In the genomic region with DNA sequence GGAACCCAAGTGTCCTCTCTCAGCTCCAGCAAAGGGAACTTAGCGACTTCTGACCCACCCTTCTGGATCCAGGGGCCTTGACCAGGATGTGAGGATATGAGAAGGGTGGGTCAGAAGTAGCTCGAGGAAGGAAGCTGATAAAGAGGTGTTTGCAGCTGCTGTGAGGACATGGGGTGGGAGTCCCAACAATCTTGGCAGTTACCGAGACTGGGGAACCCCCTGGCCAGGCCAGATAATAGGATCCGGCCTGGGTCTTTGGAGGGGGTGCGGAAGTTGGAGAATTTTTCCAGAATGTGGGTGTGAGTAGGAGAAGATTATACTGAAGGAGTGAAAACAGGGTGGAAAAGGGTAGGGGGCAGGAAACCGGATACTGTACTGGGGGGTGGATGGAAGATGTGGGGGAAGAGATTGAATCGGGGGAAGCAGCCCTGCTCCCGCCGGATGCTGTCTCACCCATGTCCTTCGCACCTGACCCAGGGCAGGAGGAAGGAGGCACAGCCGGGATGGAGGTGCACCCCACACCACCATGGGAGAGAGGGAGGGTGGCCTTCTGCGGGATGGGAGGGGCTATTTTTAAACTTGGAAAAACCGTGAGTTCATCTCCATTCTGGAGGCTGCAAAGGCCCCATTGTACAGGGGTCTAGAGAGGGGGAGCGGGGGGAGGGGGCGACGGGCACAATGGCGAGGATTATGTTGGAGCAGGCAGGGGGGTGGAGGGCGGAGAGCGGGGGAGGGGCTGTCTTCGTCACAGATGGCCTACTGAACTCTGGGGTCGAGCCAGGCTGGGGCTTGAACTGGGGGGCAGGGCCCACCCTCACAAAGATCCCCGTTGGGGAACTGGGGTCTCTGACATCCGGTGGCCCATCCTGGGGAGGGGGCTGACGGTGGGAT, we compare ENCODE assay signal across 9 cellular contexts. TPM values are rescaled to one million over a fixed set of nuclear protein-coding genes. Genes with fewer than 3 reads are reported as not detected.
DNase-seq lines count a peak whose midpoint lies in the region; ATAC-seq, FAIRE-seq and TF ChIP-seq lines count a peak whose summit lies in the region.
"Had no signal": no experiment of that assay in that cellular context is flagged by ENCODE, and none has a peak within 500 bp of the region (broad histone marks: within the 10 kb centered on the region; RNA-seq: fewer than 3 reads in every experiment).

No MANE protein-coding gene starts in this region.

- 47 to 65% methylated on average over 12 to 24 of the region's 24 CpGs for WGBS in transverse colon (ENCODE audit: low coverage in 1 of 2), 2 donors

- TF ChIP-seq POLR2A in transverse colon (IDR thresholded peaks at IDR 0.05): no peak

- H3K36me3 ChIP-seq in transverse colon: no peaks in the 10 kb centered on the region

- no peak for TF ChIP-seq EP300 in transverse colon (IDR thresholded peaks at IDR 0.05; ENCODE audit: low read depth)

- no peak for DNase-seq in activated T-cell treated with anti-CD3 and anti-CD28 coated beads, Interleukin-2, amount 50 U/mL, for 4 hours
- DNase-seq in activated T-cell treated with anti-CD3 and anti-CD28 coated beads for 4 hours (no peak), chondrocyte (ENCODE audit: low spot score) (no peak), midbrain (lab: John Stamatoyannopoulos, UW) (peak; percentile 69), transverse colon (no peak), urothelium cell line (ENCODE audit: low spot score) (no peak), GM20000 (ENCODE audit: low spot score) (no peak)

- H3K27me3 Mint-ChIP-seq in activated T-cell treated with anti-CD3 and anti-CD28 coated beads, Interleukin-2, amount 50 U/mL, for 4 hours (ENCODE audit: low read depth): peaks cover 16% of the 10 kb centered on the region
- H3K27me3 Mint-ChIP-seq in chondrocyte (ENCODE audit: low read depth): no peaks in the 10 kb centered on the region

- peak overlapping the region in 2 of 4 donors; percentile 42 to 60 for H3K4me3 ChIP-seq in transverse colon

- intact Hi-C loops in transverse colon (cut with DNase I; ENCODE audit: low total_unique reads): loop anchor here (5.0 kb wide), 1 partner anchor 113 kb away; the partner anchor contains the start of gene CBL

- in situ Hi-C loops in transverse colon (cut with MboI; ENCODE audit: low pct_ligation_motif_present in 1 of 4, low pct_unique_long_range_greater_than_20kb in 1 of 4, low sequenced_read_pairs in 3 of 4): no loop called here

- H3K27me3 ChIP-seq in transverse colon: peaks cover 58% of the 10 kb centered on the region

- H3K27ac Mint-ChIP-seq in chondrocyte (ENCODE audit: unreplicated experiment): peak overlapping the region; percentile 98

- ATAC-seq in activated T-cell treated with anti-CD3 and anti-CD28 coated beads, Interleukin-2, amount 50 U/mL, for 4 hours: no peak
- no peak for ATAC-seq in GM21825 (IDR thresholded peaks at IDR 0.05; ENCODE audit: unreplicated experiment)

- TF ChIP-seq CTCF in chondrocyte (IDR thresholded peaks at IDR 0.05): no peak
- no peak for TF ChIP-seq CTCF in transverse colon (IDR thresholded peaks at IDR 0.05)
- TF ChIP-seq CTCF in GM20000 (IDR thresholded peaks at IDR 0.05; ENCODE audit: extremely low read depth, missing control alignments): no peak

- no peak for FAIRE-seq in urothelium cell line (lab: Jason Lieb, UNC)
- FAIRE-seq: keratinocyte had no signal

- peak overlapping the region; percentile 70 for H3K4me3 Mint-ChIP-seq in activated T-cell treated with anti-CD3 and anti-CD28 coated beads, Interleukin-2, amount 50 U/mL, for 4 hours
- peak overlapping the region; percentile 63 for H3K4me3 Mint-ChIP-seq in chondrocyte (ENCODE audit: unreplicated experiment)

- H3K36me3 Mint-ChIP-seq in activated T-cell treated with anti-CD3 and anti-CD28 coated beads, Interleukin-2, amount 50 U/mL, for 4 hours (ENCODE audit: insufficient read depth): no peaks in the 10 kb centered on the region
- no peaks in the 10 kb centered on the region for H3K36me3 Mint-ChIP-seq in chondrocyte (ENCODE audit: low read depth)

- no peaks in the 10 kb centered on the region for H3K9me3 ChIP-seq in transverse colon

- peak overlapping the region; percentile 82 to 97 (median 87) for H3K27ac ChIP-seq in transverse colon

- peaks cover 25% of the 10 kb centered on the region for H3K4me1 Mint-ChIP-seq in activated T-cell treated with anti-CD3 and anti-CD28 coated beads, Interleukin-2, amount 50 U/mL, for 4 hours (ENCODE audit: low read depth)
- peaks cover 56% of the 10 kb centered on the region for H3K4me1 Mint-ChIP-seq in chondrocyte (ENCODE audit: low read depth)

- H3K4me1 ChIP-seq in transverse colon: peaks cover 30 to 69% (median 57%) of the 10 kb centered on the region in 4 donors

- H3K9me3 Mint-ChIP-seq in activated T-cell treated with anti-CD3 and anti-CD28 coated beads, Interleukin-2, amount 50 U/mL, for 4 hours: no peaks in the 10 kb centered on the region
- H3K9me3 Mint-ChIP-seq in chondrocyte (ENCODE audit: low read depth): no peaks in the 10 kb centered on the region

RNA-seq across cellular contexts. Expression of gene MCAM, which starts 3.0 kb away (rescaled TPM):
- 1 to 10 TPM in 2 of 3 donors, under 1 TPM in 1; 0.96 to 3.2 (median 2.1) TPM for total RNA-seq in activated T-cell treated with anti-CD3 and anti-CD28 coated beads, Interleukin-2, amount 50 U/mL, for 4 hours
- total RNA-seq in chondrocyte: 170 to 527 TPM (median 509 TPM) in 3 replicates
- 100 to 1,000 TPM in 3 of 4 donors, 10 to 100 TPM in 1; 87.4 to 466 (median 150) TPM for total RNA-seq in transverse colon

RNA-seq across cellular contexts. Expression of gene RNF26, which starts 14.4 kb away (rescaled TPM):
- 10 to 100 TPM; 18.6 to 20.7 (median 18.9) TPM for total RNA-seq in activated T-cell treated with anti-CD3 and anti-CD28 coated beads, Interleukin-2, amount 50 U/mL, for 4 hours
- total RNA-seq in chondrocyte: 22.8 to 26.0 TPM (median 24.3 TPM) in 3 replicates
- total RNA-seq in transverse colon: 10 to 100 TPM; 10.0 to 27.3 (median 13.9) TPM

RNA-seq across cellular contexts. Expression of gene C1QTNF5, which starts 20.7 kb away (rescaled TPM):
- total RNA-seq in activated T-cell treated with anti-CD3 and anti-CD28 coated beads, Interleukin-2, amount 50 U/mL, for 4 hours: not detected
- total RNA-seq in chondrocyte (16.2 to 67.2 TPM (median 67.1 TPM) in 3 replicates), transverse colon (10 to 100 TPM in 2 of 4 donors, 1 to 10 TPM in 2; 7.6 to 20.5 (median 11.4) TPM)

RNA-seq across cellular contexts. Expression of gene MFRP, which starts 26.6 kb away (rescaled TPM):
- not detected for total RNA-seq in activated T-cell treated with anti-CD3 and anti-CD28 coated beads, Interleukin-2, amount 50 U/mL, for 4 hours
- total RNA-seq in chondrocyte (not detected in 3 replicates), transverse colon (under 1 TPM in 1 of 4 donors, not detected in 3; 0.32 TPM)

Comparison
In these comparisons a context has a peak if more than half of its experiments do, and no peak if none do; other contexts are left out.
1. RNA of gene MCAM, which starts 3.0 kb away (total RNA-seq): 170 to 527 TPM in chondrocyte and 87.4 to 466 TPM in transverse colon; 0.96 to 3.2 TPM in activated T-cell treated with anti-CD3 and anti-CD28 coated beads, Interleukin-2, amount 50 U/mL, for 4 hours; every median in the first group is over 10 times any median in the second.
2. RNA of gene C1QTNF5, which starts 20.7 kb away (total RNA-seq): 16.2 to 67.2 TPM in chondrocyte and 7.6 to 20.5 TPM in transverse colon; not detected in activated T-cell treated with anti-CD3 and anti-CD28 coated beads, Interleukin-2, amount 50 U/mL, for 4 hours; every median in the first group is over 4 times any median in the second.